1 cellular context compared by ENCODE assay signal in genomic region chr5:159642379-159642778, GRCh38.
TF ChIP-seq lines count a peak whose summit lies in the region.

No MANE protein-coding gene starts in this region.

TF ChIP-seq in K562, 482 proteins besides CTCF, POLR2A, EP300 and RAD21:
- TF ChIP-seq ZNF347 (CRISPR knock-in tag; IDR thresholded peaks at IDR 0.05; ENCODE audit: low read depth), result no peak
- TF ChIP-seq XRCC5 (IDR thresholded peaks at IDR 0.05; ENCODE audit: low read depth, low read length), result no peak
- no peak for TF ChIP-seq ZNF143 (CRISPR knock-in tag; IDR thresholded peaks at IDR 0.05)
- TF ChIP-seq JUND (IDR thresholded peaks at IDR 0.05; ENCODE audit: borderline replicate concordance, low read depth, low read length), result no peak
- TF ChIP-seq JUND (tag; IDR thresholded peaks at IDR 0.05; ENCODE audit: borderline replicate concordance, low read depth, low read length), result no peak
- TF ChIP-seq SMAD1 (IDR thresholded peaks at IDR 0.05; ENCODE audit: low read depth, low read length, partially characterized antibody), result no peak
- no peak for TF ChIP-seq SIX5 (IDR thresholded peaks at IDR 0.05; ENCODE audit: borderline replicate concordance in 1 of 2, insufficient read depth in 1 of 2, low read depth in 1 of 2, low read length in 2 of 2)
- no peak for TF ChIP-seq ARNT (IDR thresholded peaks at IDR 0.05)
- TF ChIP-seq TAF9B (IDR thresholded peaks at IDR 0.05; ENCODE audit: partially characterized antibody), result no peak
- no peak for TF ChIP-seq THRAP3 (IDR thresholded peaks at IDR 0.05; ENCODE audit: borderline replicate concordance)
- no peak for TF ChIP-seq RREB1 (CRISPR knock-in tag; IDR thresholded peaks at IDR 0.05)
